ENCODE assay signal across 12 cellular contexts in the genomic region with DNA sequence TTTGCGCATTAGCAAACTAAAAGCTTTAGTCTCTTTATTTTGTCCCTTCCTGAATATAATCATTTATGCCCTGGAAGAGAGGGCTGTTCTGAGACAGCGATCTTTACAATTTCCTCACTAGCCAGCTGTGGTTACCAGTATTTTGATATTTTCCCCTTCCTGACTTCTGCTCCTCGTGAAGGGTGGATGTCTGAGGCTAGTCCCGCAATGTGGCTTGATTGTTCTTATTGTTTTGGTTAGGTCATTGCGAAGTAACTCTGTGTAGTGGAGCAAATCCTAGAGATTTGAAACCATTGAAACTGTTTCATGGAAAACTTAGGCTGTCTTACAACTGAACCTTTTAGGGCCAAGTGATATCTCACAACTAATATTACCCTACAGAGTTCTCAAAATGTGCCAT. TPM values are rescaled to one million over a fixed set of nuclear protein-coding genes. Genes with fewer than 3 reads are reported as not detected.
A peak's percentile ranks its signal among the peaks of the same experiment; 100 is the strongest.
DNase-seq lines count a peak whose midpoint lies in the region; ATAC-seq and TF ChIP-seq lines count a peak whose summit lies in the region.
"Had no signal": no experiment of that assay in that cellular context is flagged by ENCODE, and none has a peak within 500 bp of the region (broad histone marks: within the 10 kb centered on the region; RNA-seq: fewer than 3 reads in every experiment).

No MANE protein-coding gene starts in this region.

- H3K4me2 ChIP-seq in BLaER1 treated with 17β-estradiol and CSF1 and Interleukin-3, amounts not matched to agents 10 nM and 100 nM = peak overlapping the region; percentile 70 to 94 (median 85)
- no peak overlapping the region for H3K4me2 ChIP-seq in GM23338

- no peaks in the 10 kb centered on the region for H3K27me3 ChIP-seq in BLaER1 treated with 17β-estradiol and CSF1 and Interleukin-3, amounts not matched to agents 10 nM and 100 nM
- H3K27me3 ChIP-seq in HL-60 (ENCODE audit: insufficient read depth, poor library complexity, severe bottlenecking) (no peaks in the 10 kb centered on the region), GM23338 (ENCODE audit: insufficient read depth) (no peaks in the 10 kb centered on the region)
- H3K27me3 ChIP-seq: upper lobe of left lung had no signal

- peaks cover 0 to 9% (median 0%) of the 10 kb centered on the region in 11 experiments; a peak in 3 of 22 replicates for H4K20me1 ChIP-seq in BLaER1 treated with 17β-estradiol and CSF1 and Interleukin-3, amounts not matched to agents 10 nM and 100 nM
- H4K20me1 ChIP-seq in GM23338 (replicated peaks; ENCODE audit: insufficient read depth) = peaks cover 28% of the 10 kb centered on the region

- H3K27ac Mint-ChIP-seq in brain (peak overlapping the region in 1 of 5 experiments; percentile 98), nephron (peak overlapping the region in 1 of 3 experiments; percentile 51), GM23338 (no peak overlapping the region)

- peak overlapping the region in 10 of 11 experiments; percentile 24 to 90 (median 84); a peak in 18 of 22 replicates for H3K9ac ChIP-seq in BLaER1 treated with 17β-estradiol and CSF1 and Interleukin-3, amounts not matched to agents 10 nM and 100 nM

- H3K27ac ChIP-seq in BLaER1 treated with 17β-estradiol and CSF1 and Interleukin-3, amounts not matched to agents 10 nM and 100 nM = peak overlapping the region; percentile 1 to 91 (median 84); a peak in 16 of 22 replicates
- peak overlapping the region; percentile 90 for H3K27ac ChIP-seq in HL-60 (replicated peaks)
- no peak overlapping the region for H3K27ac ChIP-seq in GM23338 (ENCODE audit: low read depth)

- H3K4me3 Mint-ChIP-seq in brain (peak overlapping the region; percentile 87 to 100 (median 99)), nephron (peak overlapping the region; percentile 99 to 100 (median 100)), GM23338 (no peak overlapping the region)

- H3K27me3 Mint-ChIP-seq in brain = peaks cover 20% of the 10 kb centered on the region
- H3K27me3 Mint-ChIP-seq in nephron (ENCODE audit: low read depth) = peaks cover 8% of the 10 kb centered on the region
- peaks cover 11% of the 10 kb centered on the region for H3K27me3 Mint-ChIP-seq in GM23338 (ENCODE audit: insufficient read depth, low read depth, poor library complexity)

- H3K9me3 Mint-ChIP-seq in brain (peaks cover 0 to 4% (median 0%) of the 10 kb centered on the region in 5 experiments), nephron (no peaks in the 10 kb centered on the region), GM23338 (no peaks in the 10 kb centered on the region)
- H3K9me3 Mint-ChIP-seq: activated B cell treated with CpG ODN at 0.5 μM for 24 hours had no signal

- peak in 1 of 2 experiments; percentile 43 for DNase-seq in HL-60 (ENCODE audit: low read depth in 1 of 2, low spot score in 1 of 2)
- DNase-seq in midbrain (lab: John Stamatoyannopoulos, UW) = no peak
- DNase-seq in GM23338 (ENCODE audit: low spot score) = no peak
- no peak for DNase-seq in stimulated activated CD4-positive, alpha-beta T cell treated with anti-CD3 and anti-CD28 coated beads, Interleukin-12 subunit alpha, Interleukin-12 subunit beta, amount 100 ng/mL, for 4 hours
- DNase-seq in NCI-H2081 treated with DMSO at 0.1 percent for 48 hours (lab: John Stamatoyannopoulos, UW) = no peak
- DNase-seq: activated B cell treated with CpG ODN at 0.5 μM for 24 hours, DMS53, NCI-H1048, upper lobe of left lung had no signal

- peak overlapping the region in 9 of 10 experiments; percentile 72 to 87 (median 78); a peak in 17 of 20 replicates for H3K4me3 ChIP-seq in BLaER1 treated with 17β-estradiol and CSF1 and Interleukin-3, amounts not matched to agents 10 nM and 100 nM
- H3K4me3 ChIP-seq in HL-60 (replicated peaks; ENCODE audit: insufficient read depth, low read length) (peak overlapping the region; percentile 70), GM23338 (no peak overlapping the region)

- H3K79me2 ChIP-seq in GM23338 (replicated peaks; ENCODE audit: insufficient read depth) = peaks cover 72% of the 10 kb centered on the region

- peaks cover 23 to 71% (median 37%) of the 10 kb centered on the region in 10 experiments for H3K4me1 ChIP-seq in BLaER1 treated with 17β-estradiol and CSF1 and Interleukin-3, amounts not matched to agents 10 nM and 100 nM
- H3K4me1 ChIP-seq in GM23338 (ENCODE audit: insufficient read depth) = peaks cover 11% of the 10 kb centered on the region; the same call in 1 of the 2 replicates

- no peaks in the 10 kb centered on the region for H3K9me2 ChIP-seq in GM23338 (ENCODE audit: insufficient read depth)

- H2AFZ ChIP-seq in GM23338 = no peak overlapping the region

- TF ChIP-seq CTCF in HL-60 (IDR thresholded peaks at IDR 0.05; ENCODE audit: insufficient read depth, low read length) (no peak), brain (conservative IDR thresholded peaks at IDR 0.05) (no peak), nephron (IDR thresholded peaks at IDR 0.05; ENCODE audit: unreplicated experiment in 3 of 3) (no peak), GM23338 (conservative IDR thresholded peaks at IDR 0.05; ENCODE audit: low read depth in 2 of 2) (no peak)

- H3K36me3 ChIP-seq in BLaER1 treated with 17β-estradiol and CSF1 and Interleukin-3, amounts not matched to agents 10 nM and 100 nM = peaks cover 21 to 53% (median 48%) of the 10 kb centered on the region in 11 experiments; a peak in 21 of 22 replicates
- no peaks in the 10 kb centered on the region for H3K36me3 ChIP-seq in GM23338 (ENCODE audit: insufficient read depth)

- H3K36me3 Mint-ChIP-seq in brain = peaks cover 20% of the 10 kb centered on the region
- H3K36me3 Mint-ChIP-seq in nephron (ENCODE audit: low read depth) = peaks cover 19% of the 10 kb centered on the region
- H3K36me3 Mint-ChIP-seq in GM23338 (ENCODE audit: low read depth) = peaks cover 6% of the 10 kb centered on the region; the same call in 2 of the 3 replicates

- 0 out of 2 replicates have a peak, but pooled peaks cover 3% of the 10 kb centered on the region for H3F3A ChIP-seq in GM23338 (replicated peaks; ENCODE audit: low read depth)

- peaks cover 0 to 7% (median 0%) of the 10 kb centered on the region in 11 experiments; a peak in 2 of 22 replicates for H3K9me3 ChIP-seq in BLaER1 treated with 17β-estradiol and CSF1 and Interleukin-3, amounts not matched to agents 10 nM and 100 nM (replicated peaks in 1 of 11)
- H3K9me3 ChIP-seq: upper lobe of left lung had no signal

- ATAC-seq in GM23338 = no peak

- H3K4me1 Mint-ChIP-seq in brain = peaks cover 53% of the 10 kb centered on the region
- H3K4me1 Mint-ChIP-seq in nephron = peaks cover 38% of the 10 kb centered on the region
- H3K4me1 Mint-ChIP-seq in GM23338 = peaks cover 13% of the 10 kb centered on the region; the same call in 2 of the 3 replicates

TF ChIP-seq in GM23338, 12 proteins besides CTCF, POLR2A, EP300 and RAD21 (continues in another document):
- TF ChIP-seq CREB1 (CRISPR knock-in tag; IDR thresholded peaks at IDR 0.05; ENCODE audit: low read depth) = no peak

RNA-seq across cellular contexts. Expression of a gene that starts 2.4 kb away (rescaled TPM):
- polyA plus RNA-seq in brain (ENCODE audit: insufficient read depth, low read depth, low replicate concordance) (115 TPM), GM23338 (2016; fragmentation: Nextera tagmentation; extraction: Ambion mirVana) (292 and 310 TPM in 2 replicates)
- total RNA-seq in GM23338 (2014; rRNA removed; shearing (Covaris generic)) = 80.5 and 83.9 TPM in 2 replicates
